Comparison of ENCODE assay signal across 8 cellular contexts in the genomic region with DNA sequence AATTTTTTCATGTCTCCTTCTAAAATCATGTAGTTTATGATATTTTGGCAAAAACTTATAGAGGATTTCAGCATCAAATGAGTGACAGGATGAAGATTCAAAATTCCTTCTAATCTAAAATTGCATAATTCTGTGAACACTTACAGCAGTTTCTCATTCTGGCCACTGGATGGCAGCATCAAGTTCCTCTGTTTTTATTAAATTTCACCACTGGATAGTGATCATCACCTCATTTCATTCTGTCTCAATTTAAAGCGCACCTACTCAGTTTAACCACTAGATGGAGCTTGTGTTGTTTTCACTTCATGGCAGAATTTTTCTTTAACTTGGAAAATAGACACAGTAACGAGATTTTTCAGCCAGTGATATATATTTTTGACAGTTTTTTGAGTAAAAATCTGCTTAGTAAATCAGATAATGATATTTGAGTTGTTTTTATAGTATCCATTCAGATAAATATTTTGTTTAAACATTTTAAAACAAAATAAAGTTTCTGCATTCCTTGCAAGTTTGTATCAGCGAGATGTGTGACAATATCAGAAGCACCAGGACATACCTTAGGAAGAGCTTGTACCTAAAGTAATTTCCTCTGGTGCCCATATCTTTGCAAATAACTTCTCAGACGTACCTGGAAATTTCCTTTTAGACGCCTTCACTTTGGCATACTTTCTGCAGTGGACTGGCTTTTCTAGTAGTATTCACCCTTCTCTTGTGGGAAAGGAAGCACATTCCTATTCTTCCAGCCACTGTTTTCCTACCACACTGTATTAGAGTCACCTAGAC.
DNase-seq lines count a peak whose midpoint lies in the region; ATAC-seq, FAIRE-seq and TF ChIP-seq lines count a peak whose summit lies in the region.

No MANE protein-coding gene starts in this region.

- no peak overlapping the region for H3K4me3 Mint-ChIP-seq in T-helper 2 cell treated with Interferon-gamma antibody and Interleukin-4, amounts not matched to agents 5 μg/mL and 100 μg/mL, for 36 hours
- no peak overlapping the region for H3K4me3 Mint-ChIP-seq in brain

- TF ChIP-seq CTCF in AG10803 (conservative IDR thresholded peaks at IDR 0.05; ENCODE audit: low read length), result peak; percentile 96
- peak; percentile 90 to 95 for TF ChIP-seq CTCF in brain (conservative IDR thresholded peaks at IDR 0.05)

- H3K4me3 ChIP-seq in AG10803 (ENCODE audit: low read length), result no peak overlapping the region

- FAIRE-seq in islet of Langerhans (lab: Jason Lieb, UNC), result peak; percentile 100

- ATAC-seq in GM18867 (IDR thresholded peaks at IDR 0.05; ENCODE audit: unreplicated experiment) (peak; percentile 95), HG03060 (IDR thresholded peaks at IDR 0.05; ENCODE audit: low read depth, unreplicated experiment) (peak; percentile 90)

- no peaks in the 10 kb centered on the region for H3K36me3 Mint-ChIP-seq in T-helper 2 cell treated with Interferon-gamma antibody and Interleukin-4, amounts not matched to agents 5 μg/mL and 100 μg/mL, for 36 hours (ENCODE audit: low read depth)
- H3K36me3 Mint-ChIP-seq in brain, result no peaks in the 10 kb centered on the region

- peaks cover 6% of the 10 kb centered on the region for H3K4me1 Mint-ChIP-seq in T-helper 2 cell treated with Interferon-gamma antibody and Interleukin-4, amounts not matched to agents 5 μg/mL and 100 μg/mL, for 36 hours (ENCODE audit: low read depth)
- no peaks in the 10 kb centered on the region for H3K4me1 Mint-ChIP-seq in brain

- peaks cover 5% of the 10 kb centered on the region for H3K27me3 Mint-ChIP-seq in T-helper 2 cell treated with Interferon-gamma antibody and Interleukin-4, amounts not matched to agents 5 μg/mL and 100 μg/mL, for 36 hours (ENCODE audit: low read depth)
- peaks cover 5% of the 10 kb centered on the region for H3K27me3 Mint-ChIP-seq in brain

- H3K27ac Mint-ChIP-seq in T-helper 2 cell treated with Interferon-gamma antibody and Interleukin-4, amounts not matched to agents 5 μg/mL and 100 μg/mL, for 36 hours, result no peak overlapping the region
- H3K27ac Mint-ChIP-seq in brain, result peak overlapping the region in 1 of 5 experiments; percentile 3

- H3K9me3 Mint-ChIP-seq in T-helper 2 cell treated with Interferon-gamma antibody and Interleukin-4, amounts not matched to agents 5 μg/mL and 100 μg/mL, for 36 hours, result no peaks in the 10 kb centered on the region
- no peaks in the 10 kb centered on the region for H3K9me3 Mint-ChIP-seq in brain

- DNase-seq in AG10803 (ENCODE audit: low read depth) (peak; percentile 80), NCI-H2081 (lab: John Stamatoyannopoulos, UW) (peak; percentile 57 to 82)
- DNase-seq in T-helper 2 cell treated with Interferon-gamma antibody and Interleukin-4, amounts not matched to agents 5 μg/mL and 100 μg/mL, for 36 hours (ENCODE audit: low spot score), result peak; percentile 44
- DNase-seq in stimulated activated CD4-positive, alpha-beta T cell treated with anti-CD3 and anti-CD28 coated beads, Interleukin-2, amount 100 ng/mL, for 24 hours, result peak; percentile 46 to 59
